15 cellular contexts compared by ENCODE assay signal in the genomic region with DNA sequence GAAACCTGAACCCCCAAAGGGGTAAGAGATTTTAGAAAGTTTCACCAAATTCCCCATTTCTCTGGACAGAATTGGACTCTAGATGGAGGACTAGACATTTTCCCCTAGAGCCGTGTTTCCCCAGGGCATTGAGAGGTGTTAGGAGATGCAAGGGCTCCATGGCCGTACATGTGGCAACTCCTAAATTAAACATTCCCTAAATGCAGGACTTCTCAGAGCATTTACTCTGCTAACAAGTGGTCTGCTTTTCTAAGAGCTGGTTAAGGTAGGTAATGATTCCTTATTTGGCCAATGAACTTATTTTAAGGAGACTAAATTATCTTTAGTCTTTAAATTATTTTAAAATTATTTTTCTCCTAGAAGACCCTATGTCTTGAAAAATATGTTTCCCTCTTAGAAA.
A peak's percentile ranks its signal among the peaks of the same experiment; 100 is the strongest.
DNase-seq lines count a peak whose midpoint lies in the region; ATAC-seq and TF ChIP-seq lines count a peak whose summit lies in the region.
"Had no signal": no experiment of that assay in that cellular context is flagged by ENCODE, and none has a peak within 500 bp of the region (broad histone marks: within the 10 kb centered on the region; RNA-seq: fewer than 3 reads in every experiment).

No MANE protein-coding gene starts in this region.

- H3K4me1 ChIP-seq in DND-41 (ENCODE audit: insufficient read depth, low read length) = peaks cover 93% of the 10 kb centered on the region

- peaks cover 2% of the 10 kb centered on the region for H3K9me3 Mint-ChIP-seq in stimulated activated effector memory CD8-positive, alpha-beta T cell treated with anti-CD3 and anti-CD28 coated beads, Interleukin-12 subunit alpha, Interleukin-12 subunit beta, amount 100 ng/mL, for 72 hours
- H3K9me3 Mint-ChIP-seq: CD4-positive, alpha-beta T cell; GM23338 had no signal

- no peak overlapping the region for H3K27ac Mint-ChIP-seq in stimulated activated effector memory CD8-positive, alpha-beta T cell treated with anti-CD3 and anti-CD28 coated beads, Interleukin-12 subunit alpha, Interleukin-12 subunit beta, amount 100 ng/mL, for 72 hours
- H3K27ac Mint-ChIP-seq: CD4-positive, alpha-beta T cell; GM23338 had no signal

- H3K4me2 ChIP-seq in DND-41 (ENCODE audit: insufficient read depth, low read length) = peak overlapping the region; percentile 35; the same call in 1 of the 2 replicates
- H3K4me2 ChIP-seq: GM23338 had no signal

- H3K27me3 ChIP-seq in DND-41 (ENCODE audit: insufficient read depth, low read length, poor library complexity) = no peaks in the 10 kb centered on the region

- no peaks in the 10 kb centered on the region for H4K20me1 ChIP-seq in DND-41 (ENCODE audit: insufficient read depth, low read length)

- H3K36me3 ChIP-seq in DND-41 (ENCODE audit: insufficient read depth, low read length) = peaks cover 69% of the 10 kb centered on the region
- peaks cover 58% of the 10 kb centered on the region for H3K36me3 ChIP-seq in KOPT-K1 (ENCODE audit: insufficient read depth, low read length)

- peak overlapping the region; percentile 68 for H3K9ac ChIP-seq in DND-41 (ENCODE audit: low read depth, low read length)

- H3K4me1 Mint-ChIP-seq in stimulated activated effector memory CD8-positive, alpha-beta T cell treated with anti-CD3 and anti-CD28 coated beads, Interleukin-12 subunit alpha, Interleukin-12 subunit beta, amount 100 ng/mL, for 72 hours = peaks cover 86% of the 10 kb centered on the region

- no peak overlapping the region for H3K4me3 Mint-ChIP-seq in stimulated activated effector memory CD8-positive, alpha-beta T cell treated with anti-CD3 and anti-CD28 coated beads, Interleukin-12 subunit alpha, Interleukin-12 subunit beta, amount 100 ng/mL, for 72 hours
- H3K4me3 Mint-ChIP-seq: CD4-positive, alpha-beta T cell; GM23338 had no signal

- no peak overlapping the region; a peak in 1 of 4 replicates for H3K4me3 ChIP-seq in DND-41 (ENCODE audit: low read depth in 1 of 2, low read length in 2 of 2)
- H3K4me3 ChIP-seq: GM23338 had no signal

- no peak for TF ChIP-seq CTCF in DND-41 (IDR thresholded peaks at IDR 0.05; ENCODE audit: borderline replicate concordance, extremely low read depth, low read length, poor library complexity, severe bottlenecking)

- no peak for ATAC-seq in DND-41 (ENCODE audit: insufficient read depth, low read depth)
- ATAC-seq in stimulated activated effector memory CD8-positive, alpha-beta T cell treated with anti-CD3 and anti-CD28 coated beads, Interleukin-12 subunit alpha, Interleukin-12 subunit beta, amount 100 ng/mL, for 72 hours = no peak
- no peak for ATAC-seq in HG02678 (IDR thresholded peaks at IDR 0.05; ENCODE audit: unreplicated experiment)
- ATAC-seq: GM23338 had no signal

- peaks cover 88% of the 10 kb centered on the region for H3K79me2 ChIP-seq in DND-41 (ENCODE audit: insufficient read depth, low read length)

- peaks cover 26% of the 10 kb centered on the region for H3K36me3 Mint-ChIP-seq in stimulated activated effector memory CD8-positive, alpha-beta T cell treated with anti-CD3 and anti-CD28 coated beads, Interleukin-12 subunit alpha, Interleukin-12 subunit beta, amount 100 ng/mL, for 72 hours

- H3K27ac ChIP-seq in DND-41 (ENCODE audit: low read length) (peak overlapping the region; percentile 97), KOPT-K1 (ENCODE audit: low read depth, low read length, poor library complexity, severe bottlenecking) (peak overlapping the region; percentile 97), caudate nucleus (ENCODE audit: low read depth, low read length) (peak overlapping the region; percentile 18)

- H3K9me3 ChIP-seq in DND-41 (ENCODE audit: insufficient read depth, low read length, severe bottlenecking) = no peaks in the 10 kb centered on the region
- H3K9me3 ChIP-seq in KOPT-K1 (ENCODE audit: insufficient read depth, low read length, poor library complexity, severe bottlenecking) = no peaks in the 10 kb centered on the region

- DNase-seq in DND-41 (no peak), caudate nucleus (lab: John Stamatoyannopoulos, UW) (no peak), GDM1 (lab: John Stamatoyannopoulos, UW) (no peak)
- no peak for DNase-seq in stimulated activated effector memory CD8-positive, alpha-beta T cell treated with anti-CD3 and anti-CD28 coated beads, Interleukin-12 subunit alpha, Interleukin-12 subunit beta, amount 100 ng/mL, for 72 hours (ENCODE audit: low spot score in 2 of 2)
- DNase-seq in effector CD8-positive, alpha-beta T cell (lab: John Stamatoyannopoulos, UW) = no peak
- DNase-seq: AML-193; C1 segment of cervical spinal cord; Calu3; CD4-positive, alpha-beta T cell; DMS 273 treated with DMSO at 0.1 percent for 48 hours; H7; KBM-7 had no signal

- no peak overlapping the region for H2AFZ ChIP-seq in DND-41 (ENCODE audit: low read depth, low read length)
- H2AFZ ChIP-seq: GM23338 had no signal

Comparison
In these comparisons a context has a peak if more than half of its experiments do, and no peak if none do; other contexts are left out.
1. H3K27ac ChIP-seq: peak in every context shown above with its lines; median percentile 97 in DND-41; 97 in KOPT-K1; 18 in caudate nucleus.